ENCODE assay signal across 18 cellular contexts in genomic region chr7:100075418-100075817, GRCh38. TPM values are rescaled to one million over a fixed set of nuclear protein-coding genes. Genes with fewer than 3 reads are reported as not detected.
DNase-seq lines count a peak whose midpoint lies in the region; ATAC-seq and TF ChIP-seq lines count a peak whose summit lies in the region.
"Had no signal": no experiment of that assay in that cellular context is flagged by ENCODE, and none has a peak within 500 bp of the region (broad histone marks: within the 10 kb centered on the region; RNA-seq: fewer than 3 reads in every experiment).

No MANE protein-coding gene starts in this region.

- H3K9me3 ChIP-seq in BLaER1, result peaks cover 85% of the 10 kb centered on the region
- H3K9me3 ChIP-seq in endodermal cell (ENCODE audit: control insufficient read depth, low read length), result peaks cover 82% of the 10 kb centered on the region
- peaks cover 44% of the 10 kb centered on the region for H3K9me3 ChIP-seq in A673 (ENCODE audit: low read depth, low read length, poor library complexity, severe bottlenecking)

- H3K27me3 ChIP-seq in BLaER1 (no peaks in the 10 kb centered on the region), endodermal cell (ENCODE audit: control insufficient read depth, insufficient read depth, low read length, poor library complexity, severe bottlenecking) (no peaks in the 10 kb centered on the region), A673 (replicated peaks; ENCODE audit: insufficient read depth, low read depth, low read length, poor library complexity) (no peaks in the 10 kb centered on the region)

- CTCF ChIA-PET in A673 (lab: Charles Lee), result no interaction called here

- H3K4me3 Mint-ChIP-seq in endodermal cell, result no peak overlapping the region
- H3K4me3 Mint-ChIP-seq in nephron progenitor cell, result peak overlapping the region; percentile 62
- H3K4me3 Mint-ChIP-seq in progenitor cell of endocrine pancreas (ENCODE audit: low read depth), result no peak overlapping the region
- H3K4me3 Mint-ChIP-seq: CD8-positive, alpha-beta T cell; HFFc6 had no signal

- TF ChIP-seq CTCF in endodermal cell (conservative IDR thresholded peaks at IDR 0.05), result no peak
- TF ChIP-seq CTCF in nephron progenitor cell (IDR thresholded peaks at IDR 0.05), result no peak
- TF ChIP-seq CTCF in progenitor cell of endocrine pancreas (IDR thresholded peaks at IDR 0.05; ENCODE audit: unreplicated experiment), result no peak
- no peak for TF ChIP-seq CTCF in A673 (conservative IDR thresholded peaks at IDR 0.05; ENCODE audit: low read depth, low read length)

- peaks cover 16% of the 10 kb centered on the region for H3K4me1 ChIP-seq in BLaER1
- peaks cover 5% of the 10 kb centered on the region for H3K4me1 ChIP-seq in endodermal cell (ENCODE audit: control insufficient read depth, insufficient read depth, low read length)
- peaks cover 3% of the 10 kb centered on the region for H3K4me1 ChIP-seq in A673 (ENCODE audit: insufficient read depth, low read length, poor library complexity, severe bottlenecking)

- peaks cover 97% of the 10 kb centered on the region for H3K36me3 Mint-ChIP-seq in endodermal cell (ENCODE audit: low read depth)
- peaks cover 100% of the 10 kb centered on the region for H3K36me3 Mint-ChIP-seq in nephron progenitor cell (ENCODE audit: low read depth)
- peaks cover 92% of the 10 kb centered on the region for H3K36me3 Mint-ChIP-seq in progenitor cell of endocrine pancreas (ENCODE audit: insufficient read depth)

- no peak overlapping the region for H3K9ac ChIP-seq in BLaER1
- H3K9ac ChIP-seq in endodermal cell (ENCODE audit: extremely low read depth, low read length, poor library complexity, severe bottlenecking), result no peak overlapping the region

- no peak overlapping the region for H3K4me2 ChIP-seq in BLaER1
- H3K4me2 ChIP-seq: A549 had no signal

- H3K27me3 Mint-ChIP-seq in endodermal cell (ENCODE audit: insufficient read depth), result no peaks in the 10 kb centered on the region
- H3K27me3 Mint-ChIP-seq in nephron progenitor cell (ENCODE audit: low read depth, poor library complexity), result peaks cover 22% of the 10 kb centered on the region
- no peaks in the 10 kb centered on the region for H3K27me3 Mint-ChIP-seq in progenitor cell of endocrine pancreas
- H3K27me3 Mint-ChIP-seq: CD4-positive, CD25-positive, alpha-beta regulatory T cell had no signal

- DNase-seq in endodermal cell, result no peak
- DNase-seq in nephron progenitor cell, result no peak
- DNase-seq in progenitor cell of endocrine pancreas (ENCODE audit: low spot score, unreplicated experiment), result no peak
- DNase-seq in effector CD8-positive, alpha-beta T cell (lab: John Stamatoyannopoulos, UW), result no peak
- no peak for DNase-seq in A673 (ENCODE audit: low spot score)
- DNase-seq: 8988T; Caco-2; CD4-positive, CD25-positive, alpha-beta regulatory T cell; CD8-positive, alpha-beta T cell; DMS153; DND-41; GOT3; HFFc6 had no signal

- peaks cover 8% of the 10 kb centered on the region for H3K4me1 Mint-ChIP-seq in endodermal cell
- H3K4me1 Mint-ChIP-seq in nephron progenitor cell, result peaks cover 6% of the 10 kb centered on the region
- peaks cover 9% of the 10 kb centered on the region for H3K4me1 Mint-ChIP-seq in progenitor cell of endocrine pancreas (ENCODE audit: low read depth)

- intact Hi-C loops in A673 (cut with micrococcal nuclease; ENCODE audit: unreplicated experiment), result no loop called here

- 97 to 100% methylated on average over 4 to 6 of the region's 6 CpGs for WGBS in endodermal cell (ENCODE audit: insufficient coverage in 1 of 2, insufficient read length in 1 of 2), 2 experiments

- H4K20me1 ChIP-seq in BLaER1, result peaks cover 48% of the 10 kb centered on the region; the same call in 1 of the 2 replicates

- no peak for ATAC-seq in HG03280 (IDR thresholded peaks at IDR 0.05; ENCODE audit: unreplicated experiment)
- ATAC-seq: A549; CD8-positive, alpha-beta T cell had no signal

- H3K9me3 Mint-ChIP-seq in endodermal cell (peaks cover 77% of the 10 kb centered on the region), nephron progenitor cell (peaks cover 99% of the 10 kb centered on the region), progenitor cell of endocrine pancreas (ENCODE audit: low read depth) (peaks cover 56% of the 10 kb centered on the region)

- no peak overlapping the region for H3K27ac Mint-ChIP-seq in endodermal cell
- peak overlapping the region; percentile 22 for H3K27ac Mint-ChIP-seq in nephron progenitor cell
- peak overlapping the region; percentile 90 for H3K27ac Mint-ChIP-seq in progenitor cell of endocrine pancreas
- H3K27ac Mint-ChIP-seq: CD4-positive, CD25-positive, alpha-beta regulatory T cell; CD8-positive, alpha-beta T cell; HFFc6 had no signal

- H3K4me3 ChIP-seq in BLaER1 (peak overlapping the region; percentile 34; the same call in 1 of the 2 replicates), endodermal cell (ENCODE audit: low read length) (peak overlapping the region; percentile 28), A673 (ENCODE audit: low read depth, low read length, poor library complexity, severe bottlenecking) (no peak overlapping the region)
- H3K4me3 ChIP-seq: A549, HAP-1 had no signal

- H3K27ac ChIP-seq in BLaER1, result no peak overlapping the region
- no peak overlapping the region for H3K27ac ChIP-seq in endodermal cell (ENCODE audit: low read depth, low read length)
- no peak overlapping the region for H3K27ac ChIP-seq in A673 (ENCODE audit: low read depth, low read length, poor library complexity, severe bottlenecking)
- H3K27ac ChIP-seq: A549, C4-2B had no signal

- BruUV-seq in A673 (replicated peaks; lab: Mats Ljungman, UMichigan), result no TSS peak

- peaks cover 99% of the 10 kb centered on the region for H3K36me3 ChIP-seq in BLaER1
- peaks cover 97% of the 10 kb centered on the region for H3K36me3 ChIP-seq in endodermal cell (ENCODE audit: control insufficient read depth, insufficient read depth, low read length)
- peaks cover 96% of the 10 kb centered on the region for H3K36me3 ChIP-seq in A673 (ENCODE audit: insufficient read depth, low read length, poor library complexity, severe bottlenecking)

- POLR2A ChIA-PET in A673 (lab: Charles Lee; ENCODE audit: low non-redundant PET), result no interaction called here

RNA-seq across cellular contexts. Expression of gene ZNF3, which starts 6.1 kb away (rescaled TPM):
- 10 to 100 TPM; 32.8 to 39.9 TPM for total RNA-seq in endodermal cell
- 48.7 TPM for polyA plus RNA-seq in endodermal cell (2013, experiment 1 of 2)
- 43.7 TPM for polyA plus RNA-seq in endodermal cell (2013, experiment 2 of 2)
- total RNA-seq in progenitor cell of endocrine pancreas, result 91.8 and 95.1 TPM in 2 replicates
- total RNA-seq in A673 (2021), result 50.2 and 50.8 TPM in 2 replicates

RNA-seq across cellular contexts. Expression of gene COPS6, which starts 13.4 kb away (rescaled TPM):
- total RNA-seq in endodermal cell, result 100 to 1,000 TPM; 109 to 121 TPM
- polyA plus RNA-seq in endodermal cell (2013, experiment 1 of 2), result 105 TPM
- 104 TPM for polyA plus RNA-seq in endodermal cell (2013, experiment 2 of 2)
- 110 and 113 TPM in 2 replicates for total RNA-seq in progenitor cell of endocrine pancreas
- 155 and 166 TPM in 2 replicates for total RNA-seq in A673 (2021)

RNA-seq across cellular contexts. Expression of gene MCM7, which starts 25.8 kb away (rescaled TPM):
- total RNA-seq in endodermal cell, result 100 to 1,000 TPM; 219 to 242 TPM
- polyA plus RNA-seq in endodermal cell (2013, experiment 1 of 2), result 247 TPM
- 223 TPM for polyA plus RNA-seq in endodermal cell (2013, experiment 2 of 2)
- total RNA-seq in progenitor cell of endocrine pancreas, result 212 and 224 TPM in 2 replicates
- 399 and 418 TPM in 2 replicates for total RNA-seq in A673 (2021)

RNA-seq across cellular contexts. Expression of gene ZSCAN21, which starts 25.8 kb away (rescaled TPM):
- total RNA-seq in endodermal cell (10 to 100 TPM; 22.7 to 25.1 TPM), progenitor cell of endocrine pancreas (20.7 and 22.8 TPM in 2 replicates), A673 (2021) (17.2 and 21.7 TPM in 2 replicates)
- polyA plus RNA-seq in endodermal cell (2013, experiment 1 of 2), result 18.8 TPM
- 16.1 TPM for polyA plus RNA-seq in endodermal cell (2013, experiment 2 of 2)

RNA-seq across cellular contexts. Expression of gene AP4M1, which starts 26.0 kb away (rescaled TPM):
- total RNA-seq in endodermal cell, result 10 to 100 TPM; 26.3 to 31.5 TPM
- polyA plus RNA-seq in endodermal cell (2013, experiment 1 of 2), result 28.5 TPM
- polyA plus RNA-seq in endodermal cell (2013, experiment 2 of 2), result 26.7 TPM
- total RNA-seq in progenitor cell of endocrine pancreas, result 34.0 and 36.0 TPM in 2 replicates
- 24.0 and 25.1 TPM in 2 replicates for total RNA-seq in A673 (2021)
